Comparison of ENCODE assay signal across 6 cellular contexts in the genomic region with DNA sequence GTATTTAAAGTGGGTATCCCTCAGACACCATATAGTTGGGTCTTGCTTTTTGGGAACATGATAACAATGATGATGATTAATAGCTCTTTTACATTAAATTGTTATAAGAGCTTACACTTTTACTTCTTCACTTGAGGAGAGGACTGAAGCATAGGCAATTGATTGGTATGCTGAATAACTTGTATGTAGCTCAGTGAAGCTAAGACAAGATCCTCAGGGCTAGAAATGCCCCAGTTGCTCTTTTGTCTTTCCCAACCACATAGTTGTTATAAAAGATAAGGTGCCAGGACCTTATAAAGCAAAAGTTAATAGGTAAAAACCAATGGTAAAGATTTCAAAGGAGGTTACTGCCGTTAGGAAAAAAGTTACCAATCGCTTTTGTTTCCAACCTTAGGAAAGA.
"Had no signal": no experiment of that assay in that cellular context is flagged by ENCODE, and none has a peak within 500 bp of the region (broad histone marks: within the 10 kb centered on the region; RNA-seq: fewer than 3 reads in every experiment).

No MANE protein-coding gene starts in this region.

- ATAC-seq: HepG2 had no signal

- DNase-seq: IMR-90, KBM-7, KG1 had no signal

- FAIRE-seq: HepG2, HTR-8/SVneo had no signal

- H3K27ac ChIP-seq: HL-60 had no signal
